ENCODE assay signal across 22 cellular contexts in genomic region chr2:69372767-69373166, GRCh38. TPM values are rescaled to one million over a fixed set of nuclear protein-coding genes. Genes with fewer than 3 reads are reported as not detected.
DNase-seq lines count a peak whose midpoint lies in the region; TF ChIP-seq lines count a peak whose summit lies in the region.
"Had no signal": no experiment of that assay in that cellular context is flagged by ENCODE, and none has a peak within 500 bp of the region (broad histone marks: within the 10 kb centered on the region; RNA-seq: fewer than 3 reads in every experiment).

No MANE protein-coding gene starts in this region.

- H3K27me3 Mint-ChIP-seq in T-helper 2 cell treated with Interferon-gamma antibody and Interleukin-4, amounts not matched to agents 5 μg/mL and 100 μg/mL, for 36 hours (ENCODE audit: low read depth) = no peaks in the 10 kb centered on the region
- H3K27me3 Mint-ChIP-seq in chondrocyte (ENCODE audit: low read depth) = no peaks in the 10 kb centered on the region
- H3K27me3 Mint-ChIP-seq: CD8-positive, alpha-beta memory T cell; IgD-negative memory B cell had no signal

- no peaks in the 10 kb centered on the region for H3K9me3 Mint-ChIP-seq in T-helper 2 cell treated with Interferon-gamma antibody and Interleukin-4, amounts not matched to agents 5 μg/mL and 100 μg/mL, for 36 hours
- H3K9me3 Mint-ChIP-seq in chondrocyte (ENCODE audit: low read depth) = no peaks in the 10 kb centered on the region
- H3K9me3 Mint-ChIP-seq: CD8-positive, alpha-beta memory T cell; H9 had no signal

- H4K20me1 ChIP-seq in MM.1S (ENCODE audit: insufficient read depth, low read length) = peaks cover 16% of the 10 kb centered on the region; the same call in 1 of the 2 replicates

- peaks cover 41% of the 10 kb centered on the region for H3K36me3 Mint-ChIP-seq in T-helper 2 cell treated with Interferon-gamma antibody and Interleukin-4, amounts not matched to agents 5 μg/mL and 100 μg/mL, for 36 hours (ENCODE audit: low read depth)
- H3K36me3 Mint-ChIP-seq in chondrocyte (ENCODE audit: low read depth) = peaks cover 26% of the 10 kb centered on the region

- H3F3A ChIP-seq in MM.1S (ENCODE audit: insufficient read depth, low read length) = peaks cover 10% of the 10 kb centered on the region; the same call in 1 of the 2 replicates

- no peak overlapping the region for H3K4me3 Mint-ChIP-seq in T-helper 2 cell treated with Interferon-gamma antibody and Interleukin-4, amounts not matched to agents 5 μg/mL and 100 μg/mL, for 36 hours
- no peak overlapping the region for H3K4me3 Mint-ChIP-seq in chondrocyte (ENCODE audit: unreplicated experiment)
- H3K4me3 Mint-ChIP-seq: CD8-positive, alpha-beta memory T cell; H9; IgD-negative memory B cell had no signal

- no peaks in the 10 kb centered on the region for H3K9me3 ChIP-seq in MM.1S (replicated peaks; ENCODE audit: insufficient read depth, low read length)
- H3K9me3 ChIP-seq: A549 had no signal

- H3K4me1 ChIP-seq in MM.1S (ENCODE audit: low read length) = peaks cover 5% of the 10 kb centered on the region

- no peak overlapping the region for H3K4me2 ChIP-seq in MM.1S (ENCODE audit: low read depth, low read length)
- H3K4me2 ChIP-seq: A549 had no signal

- TF ChIP-seq CTCF in MM.1S (IDR thresholded peaks at IDR 0.05; ENCODE audit: low read length) = no peak
- TF ChIP-seq CTCF in chondrocyte (IDR thresholded peaks at IDR 0.05) = no peak

- H3K9ac ChIP-seq in MM.1S (ENCODE audit: low read length) = no peak overlapping the region

- peaks cover 24% of the 10 kb centered on the region for H3K36me3 ChIP-seq in MM.1S (replicated peaks; ENCODE audit: insufficient read depth, low read length)

- DNase-seq in T-helper 2 cell treated with Interferon-gamma antibody and Interleukin-4, amounts not matched to agents 5 μg/mL and 100 μg/mL, for 36 hours (ENCODE audit: low spot score) = no peak
- DNase-seq in T-helper 2 cell (no peak), MM.1S (peak; percentile 11), chondrocyte (ENCODE audit: low spot score) (no peak), dermis blood vessel endothelial cell (no peak), NCI-H187 (lab: John Stamatoyannopoulos, UW) (no peak)
- no peak for DNase-seq in activated CD8-positive, alpha-beta memory T cell treated with anti-CD3 and anti-CD28 coated beads, Interleukin-2, amount 50 U/mL, for 48 hours
- DNase-seq: AML-193; CD8-positive, alpha-beta memory T cell; COR-L47; DMS 273 treated with DMSO at 0.1 percent for 48 hours; DMS53; DND-41; EL; GOT3; H9 had no signal

- peak overlapping the region; percentile 24 for H3K27ac Mint-ChIP-seq in T-helper 2 cell treated with Interferon-gamma antibody and Interleukin-4, amounts not matched to agents 5 μg/mL and 100 μg/mL, for 36 hours
- peak overlapping the region; percentile 22 for H3K27ac Mint-ChIP-seq in chondrocyte (ENCODE audit: unreplicated experiment)
- H3K27ac Mint-ChIP-seq: H9, IgD-negative memory B cell had no signal

- H3K4me3 ChIP-seq in MM.1S (ENCODE audit: low read length) = no peak overlapping the region
- H3K4me3 ChIP-seq: A549, GM12878 had no signal

- no peaks in the 10 kb centered on the region for H3K9me2 ChIP-seq in MM.1S (replicated peaks; ENCODE audit: insufficient read depth, low read length)

- no peaks in the 10 kb centered on the region for H3K27me3 ChIP-seq in MM.1S (replicated peaks; ENCODE audit: insufficient read depth, low read length)

- no peak overlapping the region for H2AFZ ChIP-seq in MM.1S (ENCODE audit: low read length)

- peaks cover 10% of the 10 kb centered on the region for H3K4me1 Mint-ChIP-seq in T-helper 2 cell treated with Interferon-gamma antibody and Interleukin-4, amounts not matched to agents 5 μg/mL and 100 μg/mL, for 36 hours (ENCODE audit: low read depth)
- peaks cover 32% of the 10 kb centered on the region for H3K4me1 Mint-ChIP-seq in chondrocyte (ENCODE audit: low read depth)

- H3K79me2 ChIP-seq in MM.1S (ENCODE audit: low read length) = peaks cover 55% of the 10 kb centered on the region

- H3K27ac ChIP-seq in MM.1S (ENCODE audit: low read length) = peak overlapping the region; percentile 18; the same call in 1 of the 2 replicates
- H3K27ac ChIP-seq: 22Rv1, C4-2B, HL-60 had no signal

RNA-seq across cellular contexts. Expression of gene GFPT1, which starts 14.3 kb away (rescaled TPM):
- total RNA-seq in chondrocyte = 102 to 144 TPM (median 142 TPM) in 3 replicates
- 30.3 and 32.5 TPM in 2 replicates for total RNA-seq in dermis blood vessel endothelial cell
